In the genomic region with DNA sequence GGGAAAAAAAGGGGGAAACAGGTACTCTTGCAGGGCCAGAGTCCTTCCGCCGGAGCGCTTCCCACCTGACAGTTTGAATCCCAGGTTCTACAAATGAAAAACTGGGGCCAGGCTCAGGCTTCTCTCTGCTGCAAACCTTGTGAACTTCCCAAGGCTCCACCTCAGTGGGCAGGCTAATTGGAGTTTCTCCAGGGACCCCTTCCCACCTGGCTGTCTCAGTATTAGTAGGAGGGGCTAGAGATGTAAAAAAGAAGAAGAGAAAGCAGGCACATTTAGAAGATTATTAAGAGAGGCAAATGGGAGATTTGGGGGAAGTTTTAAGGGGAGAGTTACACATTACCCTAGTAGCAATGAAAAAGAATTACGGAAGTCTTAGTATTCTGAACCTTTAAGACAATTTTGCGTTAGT, we compare ENCODE assay signal across 8 cellular contexts. TPM values are rescaled to one million over a fixed set of nuclear protein-coding genes. Genes with fewer than 3 reads are reported as not detected.
DNase-seq lines count a peak whose midpoint lies in the region; ATAC-seq and TF ChIP-seq lines count a peak whose summit lies in the region.

No MANE protein-coding gene starts in this region.

- H3K79me1 ChIP-seq in mesendoderm (ENCODE audit: low read length): peaks cover 2% of the 10 kb centered on the region

- no peak overlapping the region for H2AK5ac ChIP-seq in mesendoderm (ENCODE audit: low read length)

- WGBS in mesendoderm (ENCODE audit: extremely low coverage, insufficient coverage, low lambda C conversion rate): no CpG with 5 or more reads among the region's 5 CpGs
- 40% methylated on average over 5 of the region's 5 CpGs for WGBS in urinary bladder

- peak overlapping the region; percentile 11 for H3K18ac ChIP-seq in mesendoderm (ENCODE audit: low read length)

- H3K27me3 ChIP-seq in brain microvascular endothelial cell (replicated peaks) (no peaks in the 10 kb centered on the region), mesendoderm (ENCODE audit: insufficient read depth, low read length, poor library complexity) (no peaks in the 10 kb centered on the region)

- H3K4me1 ChIP-seq in mesendoderm (ENCODE audit: control insufficient read depth, low read depth, low read length) (peaks cover 6% of the 10 kb centered on the region), urinary bladder (ENCODE audit: insufficient read depth) (no peaks in the 10 kb centered on the region)

- H3K56ac ChIP-seq in mesendoderm (ENCODE audit: low read length): peak overlapping the region; percentile 65

- peak overlapping the region; percentile 70 for H3K9ac ChIP-seq in mesendoderm (ENCODE audit: low read length)

- H4K5ac ChIP-seq in mesendoderm (ENCODE audit: low read length): no peak overlapping the region

- H3K4ac ChIP-seq in mesendoderm (ENCODE audit: low read depth, low read length): no peak overlapping the region

- H2BK120ac ChIP-seq in mesendoderm (ENCODE audit: low read depth, low read length): no peak overlapping the region

- no peak overlapping the region for H3K23ac ChIP-seq in mesendoderm (ENCODE audit: low read length)

- no peak overlapping the region for H3K27ac ChIP-seq in brain microvascular endothelial cell
- H3K27ac ChIP-seq in mesendoderm (ENCODE audit: low read depth, low read length): peak overlapping the region; percentile 51
- H3K27ac ChIP-seq in urinary bladder (ENCODE audit: low read depth): peak overlapping the region; percentile 67

- TF ChIP-seq POLR2A in GM18505 (IDR thresholded peaks at IDR 0.05; ENCODE audit: borderline replicate concordance, extremely low read depth, insufficient read depth, insufficient read length): peak; percentile 45

- no peak overlapping the region for H4K8ac ChIP-seq in mesendoderm (ENCODE audit: low read depth, low read length)

- H3K4me2 ChIP-seq in mesendoderm (ENCODE audit: low read length): peak overlapping the region; percentile 30

- peak overlapping the region; percentile 69 for H3K4me3 ChIP-seq in brain microvascular endothelial cell (ENCODE audit: low read depth, low read length)
- no peak overlapping the region for H3K4me3 ChIP-seq in mesendoderm (ENCODE audit: low read length)
- peak overlapping the region; percentile 62 for H3K4me3 ChIP-seq in urinary bladder (ENCODE audit: low read depth, low read length)

- peaks cover 1% of the 10 kb centered on the region for H3K79me2 ChIP-seq in mesendoderm (ENCODE audit: control insufficient read depth, insufficient read depth, low read length)

- ATAC-seq in GM18505 (IDR thresholded peaks at IDR 0.05; ENCODE audit: unreplicated experiment) (no peak), HG02798 (IDR thresholded peaks at IDR 0.05; ENCODE audit: poor library complexity, unreplicated experiment) (no peak)

- DNase-seq in NCI-H69 (lab: John Stamatoyannopoulos, UW): peak; percentile 15
- DNase-seq in brain microvascular endothelial cell: no peak
- peak; percentile 45 for DNase-seq in mesendoderm
- no peak for DNase-seq in NCI-H1436 (lab: John Stamatoyannopoulos, UW)
- DNase-seq in NCI-H128 (lab: John Stamatoyannopoulos, UW; ENCODE audit: unreplicated experiment): no peak

- H3K36me3 ChIP-seq in brain microvascular endothelial cell (replicated peaks): peaks cover 8% of the 10 kb centered on the region
- H3K36me3 ChIP-seq in mesendoderm (ENCODE audit: control insufficient read depth, insufficient read depth, low read length): no peaks in the 10 kb centered on the region
- peaks cover 2% of the 10 kb centered on the region for H3K36me3 ChIP-seq in urinary bladder (ENCODE audit: insufficient read depth)

- no peak overlapping the region for H2BK15ac ChIP-seq in mesendoderm (replicated peaks; ENCODE audit: low read depth)

- H2BK5ac ChIP-seq in mesendoderm (ENCODE audit: low read length): no peak overlapping the region

- in situ Hi-C loops in brain microvascular endothelial cell (cut with HindIII; ENCODE audit: low pct_ligation_motif_present, low sequenced_read_pairs): no loop called here

- TF ChIP-seq CTCF in brain microvascular endothelial cell (IDR thresholded peaks at IDR 0.05; ENCODE audit: low read depth, low read length, missing control alignments): no peak

RNA-seq across cellular contexts. Expression of a gene that starts 20.0 kb away (rescaled TPM):
- 2.3 TPM for polyA plus RNA-seq in mesendoderm (2013, experiment 1 of 2)
- 2.2 TPM for polyA plus RNA-seq in mesendoderm (2013, experiment 2 of 2)
- total RNA-seq in urinary bladder: 31.2 TPM
- 3.4 TPM for polyA plus RNA-seq in urinary bladder

RNA-seq across cellular contexts. Expression of a gene that starts 41.8 kb away (rescaled TPM):
- not detected for polyA plus RNA-seq in mesendoderm (2013, experiment 1 of 2)
- polyA plus RNA-seq in mesendoderm (2013, experiment 2 of 2): not detected
- 2.3 TPM for total RNA-seq in urinary bladder
- polyA plus RNA-seq in urinary bladder: 1.3 TPM

Comparison
In these comparisons a context has a peak if more than half of its experiments do, and no peak if none do; other contexts are left out.
1. DNase-seq: peak in NCI-H69 (single experiment) and mesendoderm (single experiment); none in brain microvascular endothelial cell (single experiment), NCI-H1436 (single experiment) and NCI-H128 (single experiment).